In the genomic region with DNA sequence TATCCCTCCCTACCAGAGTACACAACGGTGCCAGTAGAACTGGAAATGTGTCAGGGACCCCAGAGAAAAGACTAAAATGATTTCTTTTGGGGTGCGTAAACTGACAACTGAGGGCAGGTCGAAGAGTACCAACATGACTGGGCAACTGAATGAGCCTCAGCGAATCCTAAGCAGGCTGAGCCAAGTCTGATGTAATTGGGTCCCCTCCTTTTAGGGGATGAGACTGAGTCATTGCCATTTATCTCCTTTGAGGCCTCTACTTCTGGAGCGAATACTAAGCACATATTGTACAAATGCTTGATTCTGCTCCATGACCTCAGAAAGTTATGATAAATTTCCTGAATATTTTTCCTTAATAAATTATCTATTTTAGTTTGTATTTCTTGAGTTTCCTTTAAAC, we compare ENCODE assay signal across 24 cellular contexts. TPM values are rescaled to one million over a fixed set of nuclear protein-coding genes. Genes with fewer than 3 reads are reported as not detected.
DNase-seq lines count a peak whose midpoint lies in the region; ATAC-seq and TF ChIP-seq lines count a peak whose summit lies in the region.
"Had no signal": no experiment of that assay in that cellular context is flagged by ENCODE, and none has a peak within 500 bp of the region (broad histone marks: within the 10 kb centered on the region; RNA-seq: fewer than 3 reads in every experiment).

No MANE protein-coding gene starts in this region.

- H2AFZ ChIP-seq in GM23338, result peak overlapping the region; percentile 95

- no peak for TF ChIP-seq POLR2A in gastrocnemius medialis (IDR thresholded peaks at IDR 0.05)

- H3K9me3 ChIP-seq in gastrocnemius medialis, result no peaks in the 10 kb centered on the region

- H3K27me3 ChIP-seq in GM23338 (ENCODE audit: insufficient read depth) (no peaks in the 10 kb centered on the region), gastrocnemius medialis (no peaks in the 10 kb centered on the region)
- H3K27me3 ChIP-seq: dorsolateral prefrontal cortex had no signal

- no peaks in the 10 kb centered on the region for H3K36me3 Mint-ChIP-seq in GM23338 (ENCODE audit: low read depth)
- H3K36me3 Mint-ChIP-seq: activated naive CD8-positive, alpha-beta T cell treated with anti-CD3 and anti-CD28 coated beads, Interleukin-2, amount 10 ng/mL, durations not matched to agents 7 days and 5 days had no signal

- no peak overlapping the region for H3K27ac ChIP-seq in GM23338 (ENCODE audit: low read depth)
- H3K27ac ChIP-seq in gastrocnemius medialis, result no peak overlapping the region
- H3K27ac ChIP-seq: dorsolateral prefrontal cortex had no signal

- H3K4me1 ChIP-seq in GM23338 (ENCODE audit: insufficient read depth), result no peaks in the 10 kb centered on the region
- H3K4me1 ChIP-seq in gastrocnemius medialis, result no peaks in the 10 kb centered on the region

- DNase-seq in GM23338 (ENCODE audit: low spot score) (no peak), choroid plexus epithelial cell (ENCODE audit: low read depth) (peak; percentile 38), left ventricle myocardium superior (no peak), gastrocnemius medialis (peak in 1 of 2 donors; percentile 32), iPS-NIHi7 (ENCODE audit: extremely low spot score) (no peak), NCI-H2196 (lab: John Stamatoyannopoulos, UW; ENCODE audit: unreplicated experiment) (no peak)
- DNase-seq: activated CD8-positive, alpha-beta memory T cell treated with anti-CD3 and anti-CD28 coated beads, Interleukin-2, amount 50 U/mL, for 4 hours; activated naive CD8-positive, alpha-beta T cell treated with anti-CD3 and anti-CD28 coated beads, Interleukin-2, amount 10 ng/mL, durations not matched to agents 7 days and 5 days; CD4-positive, alpha-beta T cell; DMS 273 treated with DMSO at 0.1 percent for 48 hours; dorsolateral prefrontal cortex; KG1; NCI-H187; NCI-H226; NCI-H82; nucleus accumbens; PC-3; retina; stimulated activated CD4-positive, alpha-beta T cell treated with anti-CD3 and anti-CD28 coated beads, Interleukin-15, amount 100 ng/mL, for 24 hours; T-helper 1 cell had no signal

- H3K9me3 Mint-ChIP-seq in GM23338, result no peaks in the 10 kb centered on the region; the same call in 2 of the 3 replicates
- H3K9me3 Mint-ChIP-seq: activated naive CD8-positive, alpha-beta T cell treated with anti-CD3 and anti-CD28 coated beads, Interleukin-2, amount 10 ng/mL, durations not matched to agents 7 days and 5 days; activated T-helper 2 cell treated with anti-CD3 and anti-CD28 coated beads, Interferon-gamma antibody, Interleukin-2, Interleukin-4, amounts not matched to agents 10 μg/mL and 5 μg/mL and 100 μg/mL, durations not matched to agents 14 hours and 24 hours and 36 hours; CD4-positive, alpha-beta T cell had no signal

- in situ Hi-C loops in gastrocnemius medialis (cut with MboI; ENCODE audit: low sequenced_read_pairs in 4 of 4), result no loop called here

- H3K36me3 ChIP-seq in GM23338 (ENCODE audit: insufficient read depth) (no peaks in the 10 kb centered on the region), gastrocnemius medialis (no peaks in the 10 kb centered on the region)

- H3K9me2 ChIP-seq in GM23338 (ENCODE audit: insufficient read depth), result no peaks in the 10 kb centered on the region

- TF ChIP-seq CTCF in GM23338 (conservative IDR thresholded peaks at IDR 0.05; ENCODE audit: low read depth in 2 of 2) (no peak), choroid plexus epithelial cell (conservative IDR thresholded peaks at IDR 0.05; ENCODE audit: low read depth, low read length) (no peak), gastrocnemius medialis (IDR thresholded peaks at IDR 0.05 in 4 of 5, conservative IDR thresholded peaks at IDR 0.05 in 1 of 5) (no peak)

- H3K4me1 Mint-ChIP-seq in GM23338, result peaks cover 7% of the 10 kb centered on the region; the same call in 2 of the 3 replicates
- H3K4me1 Mint-ChIP-seq: activated naive CD8-positive, alpha-beta T cell treated with anti-CD3 and anti-CD28 coated beads, Interleukin-2, amount 10 ng/mL, durations not matched to agents 7 days and 5 days had no signal

- H3K27ac Mint-ChIP-seq in GM23338, result no peak overlapping the region
- H3K27ac Mint-ChIP-seq: activated naive CD8-positive, alpha-beta T cell treated with anti-CD3 and anti-CD28 coated beads, Interleukin-2, amount 10 ng/mL, durations not matched to agents 7 days and 5 days; activated T-helper 2 cell treated with anti-CD3 and anti-CD28 coated beads, Interferon-gamma antibody, Interleukin-2, Interleukin-4, amounts not matched to agents 10 μg/mL and 5 μg/mL and 100 μg/mL, durations not matched to agents 14 hours and 24 hours and 36 hours; CD4-positive, alpha-beta T cell had no signal

- ATAC-seq in GM23338, result no peak
- ATAC-seq in left ventricle myocardium superior, result peak; percentile 96
- peak; percentile 62 to 80 for ATAC-seq in gastrocnemius medialis
- no peak for ATAC-seq in HG02571 (IDR thresholded peaks at IDR 0.05; ENCODE audit: unreplicated experiment)
- ATAC-seq in GM21360 (IDR thresholded peaks at IDR 0.05; ENCODE audit: unreplicated experiment), result no peak
- ATAC-seq: PC-3 had no signal

- no peak overlapping the region for H3K4me3 Mint-ChIP-seq in GM23338
- H3K4me3 Mint-ChIP-seq: activated naive CD8-positive, alpha-beta T cell treated with anti-CD3 and anti-CD28 coated beads, Interleukin-2, amount 10 ng/mL, durations not matched to agents 7 days and 5 days; CD4-positive, alpha-beta T cell had no signal

- no peaks in the 10 kb centered on the region; the same call in 1 of the 2 replicates for H4K20me1 ChIP-seq in GM23338 (replicated peaks; ENCODE audit: insufficient read depth)

- H3K27me3 Mint-ChIP-seq in GM23338 (ENCODE audit: insufficient read depth, low read depth, poor library complexity), result peaks cover 3% of the 10 kb centered on the region

- no peak overlapping the region for H3K4me2 ChIP-seq in GM23338

- H3K4me3 ChIP-seq in GM23338 (no peak overlapping the region), choroid plexus epithelial cell (ENCODE audit: low read depth, low read length) (no peak overlapping the region), gastrocnemius medialis (no peak overlapping the region)
- H3K4me3 ChIP-seq: dorsolateral prefrontal cortex had no signal

- intact Hi-C loops in left ventricle myocardium superior (cut with micrococcal nuclease) (no loop called here), gastrocnemius medialis (cut with DNase I; ENCODE audit: low total_unique reads) (no loop called here)

- H3K79me2 ChIP-seq in GM23338 (replicated peaks; ENCODE audit: insufficient read depth), result no peaks in the 10 kb centered on the region

- no peaks in the 10 kb centered on the region for H3F3A ChIP-seq in GM23338 (replicated peaks; ENCODE audit: low read depth)

TF ChIP-seq in GM23338, 12 proteins besides CTCF, POLR2A, EP300 and RAD21 (continues in another document):
- TF ChIP-seq STAT1 (IDR thresholded peaks at IDR 0.05; ENCODE audit: unreplicated experiment) (no peak), EZH2 (IDR thresholded peaks at IDR 0.05; ENCODE audit: low read depth, unreplicated experiment) (no peak), CREB1 (CRISPR knock-in tag; IDR thresholded peaks at IDR 0.05; ENCODE audit: low read depth) (no peak), ZNF114 (CRISPR knock-in tag; IDR thresholded peaks at IDR 0.05) (no peak), EZH2phosphoT487 (IDR thresholded peaks at IDR 0.05; ENCODE audit: unreplicated experiment) (no peak), NANOG (IDR thresholded peaks at IDR 0.05; ENCODE audit: borderline replicate concordance) (no peak), POLR2AphosphoS5 (IDR thresholded peaks at IDR 0.05; ENCODE audit: low read depth) (no peak)
- TF ChIP-seq, protein P1, sequence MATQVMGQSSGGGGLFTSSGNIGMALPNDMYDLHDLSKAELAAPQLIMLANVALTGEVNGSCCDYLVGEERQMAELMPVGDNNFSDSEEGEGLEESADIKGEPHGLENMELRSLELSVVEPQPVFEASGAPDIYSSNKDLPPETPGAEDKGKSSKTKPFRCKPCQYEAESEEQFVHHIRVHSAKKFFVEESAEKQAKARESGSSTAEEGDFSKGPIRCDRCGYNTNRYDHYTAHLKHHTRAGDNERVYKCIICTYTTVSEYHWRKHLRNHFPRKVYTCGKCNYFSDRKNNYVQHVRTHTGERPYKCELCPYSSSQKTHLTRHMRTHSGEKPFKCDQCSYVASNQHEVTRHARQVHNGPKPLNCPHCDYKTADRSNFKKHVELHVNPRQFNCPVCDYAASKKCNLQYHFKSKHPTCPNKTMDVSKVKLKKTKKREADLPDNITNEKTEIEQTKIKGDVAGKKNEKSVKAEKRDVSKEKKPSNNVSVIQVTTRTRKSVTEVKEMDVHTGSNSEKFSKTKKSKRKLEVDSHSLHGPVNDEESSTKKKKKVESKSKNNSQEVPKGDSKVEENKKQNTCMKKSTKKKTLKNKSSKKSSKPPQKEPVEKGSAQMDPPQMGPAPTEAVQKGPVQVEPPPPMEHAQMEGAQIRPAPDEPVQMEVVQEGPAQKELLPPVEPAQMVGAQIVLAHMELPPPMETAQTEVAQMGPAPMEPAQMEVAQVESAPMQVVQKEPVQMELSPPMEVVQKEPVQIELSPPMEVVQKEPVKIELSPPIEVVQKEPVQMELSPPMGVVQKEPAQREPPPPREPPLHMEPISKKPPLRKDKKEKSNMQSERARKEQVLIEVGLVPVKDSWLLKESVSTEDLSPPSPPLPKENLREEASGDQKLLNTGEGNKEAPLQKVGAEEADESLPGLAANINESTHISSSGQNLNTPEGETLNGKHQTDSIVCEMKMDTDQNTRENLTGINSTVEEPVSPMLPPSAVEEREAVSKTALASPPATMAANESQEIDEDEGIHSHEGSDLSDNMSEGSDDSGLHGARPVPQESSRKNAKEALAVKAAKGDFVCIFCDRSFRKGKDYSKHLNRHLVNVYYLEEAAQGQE (IDR thresholded peaks at IDR 0.05; ENCODE audit: unreplicated experiment), result no peak

RNA-seq across cellular contexts. Expression of gene GPR156, which starts 17.3 kb away (rescaled TPM):
- total RNA-seq in GM23338 (2014; rRNA removed; shearing (Covaris generic)), result 2.5 and 4.7 TPM in 2 replicates
- polyA plus RNA-seq in GM23338 (2016; fragmentation: Nextera tagmentation; extraction: Ambion mirVana), result 0.50 and 0.73 TPM in 2 replicates
- 0.10 TPM for total RNA-seq in left ventricle myocardium superior
- total RNA-seq in gastrocnemius medialis, result under 1 TPM in 1 of 4 donors, not detected in 3; 0.18 TPM
- total RNA-seq: activated naive CD8-positive, alpha-beta T cell treated with anti-CD3 and anti-CD28 coated beads, Interleukin-2, amount 10 ng/mL, durations not matched to agents 7 days and 5 days; activated T-helper 2 cell treated with anti-CD3 and anti-CD28 coated beads, Interferon-gamma antibody, Interleukin-2, Interleukin-4, amounts not matched to agents 10 μg/mL and 5 μg/mL and 100 μg/mL, durations not matched to agents 14 hours and 24 hours and 36 hours; G401 had no signal

RNA-seq across cellular contexts. Expression of gene LRRC58, which starts 46.8 kb away (rescaled TPM):
- total RNA-seq in GM23338 (2014; rRNA removed; shearing (Covaris generic)), result 23.8 and 25.6 TPM in 2 replicates
- 5.8 and 7.0 TPM in 2 replicates for polyA plus RNA-seq in GM23338 (2016; fragmentation: Nextera tagmentation; extraction: Ambion mirVana)
- total RNA-seq in left ventricle myocardium superior (9.2 TPM), gastrocnemius medialis (10 to 100 TPM in 3 of 4 donors, 1 to 10 TPM in 1; 8.4 to 15.2 (median 13.6) TPM)

Comparison
In these comparisons a context has a peak if more than half of its experiments do, and no peak if none do; other contexts are left out.
1. ATAC-seq: peak in left ventricle myocardium superior (single experiment) and gastrocnemius medialis (2 of 2); none in GM23338 (single experiment), HG02571 (single experiment) and GM21360 (single experiment).